In the genomic region with DNA sequence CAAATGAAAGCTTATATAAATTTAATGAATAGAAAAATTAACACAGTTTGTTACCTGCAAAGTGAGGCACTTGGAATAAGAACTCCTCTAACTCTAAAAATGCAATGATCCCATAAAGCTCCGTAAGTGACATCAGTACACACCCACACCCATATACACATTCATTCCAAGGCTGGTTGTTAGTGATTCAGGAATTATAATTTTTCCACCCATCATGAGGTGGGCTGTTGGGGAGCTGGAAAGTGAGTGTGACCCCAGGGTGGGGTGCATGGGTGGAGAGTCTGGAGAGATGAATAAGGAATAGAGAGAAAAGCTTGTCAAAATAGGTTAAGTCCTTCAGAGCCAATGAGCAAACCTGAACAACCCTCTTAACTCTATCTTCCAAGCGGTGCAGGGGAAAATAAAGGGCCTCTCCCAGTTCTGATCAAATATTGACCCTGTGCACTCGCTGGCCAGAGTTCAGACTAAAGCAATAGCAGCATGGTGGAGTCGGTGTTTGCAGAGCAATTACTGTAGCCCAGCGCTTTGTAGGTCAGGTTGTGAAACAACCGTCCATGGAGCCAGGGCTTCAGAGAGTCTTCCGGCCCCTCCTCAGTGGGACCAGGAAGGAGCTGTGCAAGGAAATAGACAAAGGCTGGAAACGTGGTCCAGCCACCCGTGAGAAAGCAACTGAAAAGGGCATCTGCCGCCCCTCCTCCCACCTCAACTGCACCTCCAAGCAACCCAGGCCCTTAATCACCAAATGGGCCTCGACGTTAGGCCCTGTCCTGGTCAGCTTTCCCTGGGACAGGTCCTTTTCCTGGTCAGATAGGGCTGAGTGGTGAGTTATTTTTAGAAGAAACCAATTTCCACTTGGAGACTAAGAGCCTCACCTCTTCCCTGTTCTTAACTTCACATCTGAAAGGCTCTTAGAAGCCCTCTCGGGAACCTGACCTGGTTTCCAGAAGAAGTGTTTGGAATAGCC, we compare ENCODE assay signal across 14 cellular contexts.
DNase-seq lines count a peak whose midpoint lies in the region; ATAC-seq and TF ChIP-seq lines count a peak whose summit lies in the region.
"Had no signal": no experiment of that assay in that cellular context is flagged by ENCODE, and none has a peak within 500 bp of the region (broad histone marks: within the 10 kb centered on the region; RNA-seq: fewer than 3 reads in every experiment).

No MANE protein-coding gene starts in this region.

- no peak overlapping the region for H3K4me3 Mint-ChIP-seq in H9
- H3K4me3 Mint-ChIP-seq: central memory CD8-positive, alpha-beta T cell; IgD-negative memory B cell had no signal

- no peak overlapping the region for H2BK12ac ChIP-seq in H9 (ENCODE audit: insufficient read length, low read depth, low read length)

- H3K9me3 ChIP-seq in H9 (ENCODE audit: control insufficient read depth, low read depth, low read length): no peaks in the 10 kb centered on the region
- no peaks in the 10 kb centered on the region for H3K9me3 ChIP-seq in gastroesophageal sphincter
- no peaks in the 10 kb centered on the region for H3K9me3 ChIP-seq in psoas muscle

- H2AK5ac ChIP-seq in H9 (ENCODE audit: insufficient read length, low read length): no peak overlapping the region

- H2BK15ac ChIP-seq in H9 (ENCODE audit: low read depth, low read length): no peak overlapping the region

- no peak overlapping the region for H3K4me3 ChIP-seq in gastroesophageal sphincter
- no peak overlapping the region for H3K4me3 ChIP-seq in psoas muscle

- ATAC-seq in gastroesophageal sphincter (peak; percentile 86), psoas muscle (peak; percentile 20 to 59 (median 41)), GM21619 (IDR thresholded peaks at IDR 0.05; ENCODE audit: unreplicated experiment) (no peak), GM18519 (IDR thresholded peaks at IDR 0.05; ENCODE audit: low FRiP score, unreplicated experiment) (no peak)

- no peak for TF ChIP-seq POLR2A in gastroesophageal sphincter (IDR thresholded peaks at IDR 0.05)

- no peaks in the 10 kb centered on the region for H3K9me3 Mint-ChIP-seq in H9
- H3K9me3 Mint-ChIP-seq: central memory CD8-positive, alpha-beta T cell; IgD-negative memory B cell had no signal

- no peak overlapping the region for H3T11ph ChIP-seq in H9 (ENCODE audit: low read length)

- no peak overlapping the region for H3K4ac ChIP-seq in H9 (ENCODE audit: low read depth, low read length)

- H2BK20ac ChIP-seq in H9 (ENCODE audit: low read depth, low read length, poor library complexity, severe bottlenecking): no peak overlapping the region

- DNase-seq in H9: no peak
- DNase-seq in NCI-H510A treated with DMSO at 0.1 percent for 48 hours (lab: John Stamatoyannopoulos, UW): peak; percentile 99
- DNase-seq in psoas muscle: peak; percentile 22 to 48
- DNase-seq in NCI-H1436 treated with DMSO at 0.1 percent for 48 hours (lab: John Stamatoyannopoulos, UW): no peak
- DNase-seq in NCI-H2171 treated with DMSO at 0.1 percent for 48 hours (lab: John Stamatoyannopoulos, UW): no peak
- DNase-seq: activated gamma-delta T cell treated with Interleukin-2 at 50 U/mL for 16 hours; NCI-H226; stimulated activated CD4-positive, alpha-beta T cell treated with anti-CD3 and anti-CD28 coated beads, Interleukin-2, amount 100 ng/mL, for 48 hours; stimulated activated naive CD4-positive, alpha-beta T cell treated with Interleukin-2 at 50 U/mL for 16 hours had no signal

- peaks cover 3% of the 10 kb centered on the region for H3K23me2 ChIP-seq in H9 (ENCODE audit: insufficient read length, low read depth, low read length, poor library complexity, severe bottlenecking)

- H4K91ac ChIP-seq in H9 (ENCODE audit: insufficient read length, low read depth, low read length): no peak overlapping the region

- H3K4me2 ChIP-seq in H9 (ENCODE audit: insufficient read depth, insufficient read length, low read length): no peak overlapping the region

- no peak overlapping the region for H3K9ac ChIP-seq in H9 (ENCODE audit: extremely low read depth, insufficient read length, low read length)

- no peak overlapping the region for H2AFZ ChIP-seq in H9 (ENCODE audit: low read length)

- H3K4me1 ChIP-seq in H9 (ENCODE audit: insufficient read depth, low read length): no peaks in the 10 kb centered on the region
- peaks cover 0 to 29% (median 8%) of the 10 kb centered on the region in 3 donors for H3K4me1 ChIP-seq in gastroesophageal sphincter
- peaks cover 27% of the 10 kb centered on the region for H3K4me1 ChIP-seq in psoas muscle

- no peaks in the 10 kb centered on the region for H4K20me1 ChIP-seq in H9 (ENCODE audit: control insufficient read depth, insufficient read depth, insufficient read length)

- no peak overlapping the region for H3K14ac ChIP-seq in H9 (ENCODE audit: insufficient read depth, low read length)

- TF ChIP-seq CTCF in H9 (conservative IDR thresholded peaks at IDR 0.05) (no peak), gastroesophageal sphincter (IDR thresholded peaks at IDR 0.05) (no peak), psoas muscle (IDR thresholded peaks at IDR 0.05) (no peak)

- peaks cover 0 to 16% of the 10 kb centered on the region in 2 donors for H3K36me3 ChIP-seq in gastroesophageal sphincter
- H3K36me3 ChIP-seq in psoas muscle (ENCODE audit: insufficient read depth in 1 of 2, low read depth in 1 of 2): no peaks in the 10 kb centered on the region

- H3K23ac ChIP-seq in H9 (ENCODE audit: insufficient read length, low read depth, low read length): no peak overlapping the region

- no peak for TF ChIP-seq EP300 in gastroesophageal sphincter (IDR thresholded peaks at IDR 0.05)

- H3K27ac Mint-ChIP-seq in H9: no peak overlapping the region; a peak in 2 of 7 replicates
- H3K27ac Mint-ChIP-seq: IgD-negative memory B cell had no signal

- H4K8ac ChIP-seq in H9 (replicated peaks; ENCODE audit: insufficient read length, low read depth, low read length): no peak overlapping the region

- no peak overlapping the region for H4K5ac ChIP-seq in H9 (ENCODE audit: insufficient read length, low read depth, low read length)

- H3K36me3 Mint-ChIP-seq in H9 (ENCODE audit: insufficient read depth in 1 of 3, low read depth in 3 of 3): peaks cover 0 to 4% (median 0%) of the 10 kb centered on the region in 3 experiments; a peak in 2 of 7 replicates
- H3K36me3 Mint-ChIP-seq: IgD-negative memory B cell had no signal

- H3K27ac ChIP-seq in H9 (ENCODE audit: insufficient read length, low read depth, low read length) (no peak overlapping the region), gastroesophageal sphincter (peak overlapping the region in 3 of 4 donors; percentile 24 to 54 (median 33)), psoas muscle (no peak overlapping the region)

- no peaks in the 10 kb centered on the region; the same call in 1 of the 2 replicates for H3K27me3 Mint-ChIP-seq in H9 (ENCODE audit: low read depth)
- H3K27me3 Mint-ChIP-seq: central memory CD8-positive, alpha-beta T cell had no signal

- H3K27me3 ChIP-seq in H9 (ENCODE audit: insufficient read depth, low read length) (no peaks in the 10 kb centered on the region), gastroesophageal sphincter (no peaks in the 10 kb centered on the region), psoas muscle (ENCODE audit: insufficient read depth in 3 of 3, low read length in 2 of 3) (no peaks in the 10 kb centered on the region)

- peak overlapping the region; percentile 25 for H3K18ac ChIP-seq in H9 (ENCODE audit: insufficient read length, low read depth, low read length)

- WGBS in H9 (ENCODE audit: extremely low coverage, insufficient read length, low lambda C conversion rate): no CpG with 5 or more reads among the region's 13 CpGs
- WGBS in gastroesophageal sphincter (ENCODE audit: low coverage in 1 of 2), 2 donors: 42 to 84% methylated on average over 3 to 8 of the region's 13 CpGs
- WGBS in psoas muscle, 3 donors: 63 to 78% (median 68%) methylated on average over 13 of the region's 13 CpGs

- intact Hi-C loops in psoas muscle (cut with DNase I): no loop called here

- H2BK5ac ChIP-seq in H9 (ENCODE audit: insufficient read length, low read length): no peak overlapping the region

- H2BK120ac ChIP-seq in H9 (ENCODE audit: low read depth, low read length, poor library complexity, severe bottlenecking): no peak overlapping the region

- H3K79me1 ChIP-seq in H9 (ENCODE audit: insufficient read depth, low read depth, low read length, poor library complexity, severe bottlenecking): no peaks in the 10 kb centered on the region

- no peaks in the 10 kb centered on the region for H3K79me2 ChIP-seq in H9 (ENCODE audit: insufficient read depth, low read length)

- H3K56ac ChIP-seq in H9 (ENCODE audit: insufficient read length, low read depth, low read length): no peak overlapping the region

- no peaks in the 10 kb centered on the region for H3K4me1 Mint-ChIP-seq in H9
- H3K4me1 Mint-ChIP-seq: central memory CD8-positive, alpha-beta T cell; IgD-negative memory B cell had no signal

Comparison
In these comparisons a context has a peak if more than half of its experiments do, and no peak if none do; other contexts are left out.
1. DNase-seq: peak in NCI-H510A treated with DMSO at 0.1 percent for 48 hours (single experiment) and psoas muscle (2 of 2); none in H9 (single experiment), NCI-H1436 treated with DMSO at 0.1 percent for 48 hours (single experiment) and NCI-H2171 treated with DMSO at 0.1 percent for 48 hours (single experiment).
2. H3K27ac ChIP-seq: peak in gastroesophageal sphincter (3 of 4); none in H9 (single experiment) and psoas muscle (single experiment).
3. ATAC-seq: peak in gastroesophageal sphincter (single experiment) and psoas muscle (4 of 4); none in GM21619 (single experiment) and GM18519 (single experiment).